In the genomic region with DNA sequence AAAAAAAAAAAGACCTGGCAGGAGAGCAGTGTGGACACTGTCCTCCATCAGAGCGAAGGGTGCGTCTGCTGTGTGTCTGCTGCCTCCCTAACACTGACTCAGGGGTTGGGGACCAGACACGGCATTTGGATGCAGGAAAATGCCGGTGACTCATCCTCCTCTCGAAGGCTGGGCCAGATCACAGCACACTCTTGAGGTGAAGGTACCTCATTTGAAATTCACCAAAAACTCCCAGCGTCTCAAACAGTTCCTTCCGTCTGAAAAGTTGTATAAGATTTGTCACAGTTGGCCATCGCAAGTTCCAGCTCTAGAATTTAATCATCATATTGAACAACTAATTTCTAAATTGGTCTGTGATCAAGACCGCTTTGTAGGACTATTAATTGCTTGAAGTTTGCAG, we compare ENCODE assay signal across 9 cellular contexts.
DNase-seq lines count a peak whose midpoint lies in the region; ATAC-seq, FAIRE-seq and TF ChIP-seq lines count a peak whose summit lies in the region.
"Had no signal": no experiment of that assay in that cellular context is flagged by ENCODE, and none has a peak within 500 bp of the region (broad histone marks: within the 10 kb centered on the region; RNA-seq: fewer than 3 reads in every experiment).

No MANE protein-coding gene starts in this region.

- peaks cover 7% of the 10 kb centered on the region; the same call in 1 of the 2 replicates for H4K20me1 ChIP-seq in K562 (replicated peaks; ENCODE audit: control insufficient read depth, insufficient read depth, low read length)

- H3K27me3 ChIP-seq in K562 (ENCODE audit: control insufficient read depth in 2 of 2, insufficient read depth in 2 of 2, low read length in 2 of 2), result peaks cover 14 to 68% of the 10 kb centered on the region in 2 experiments; a peak in 4 of 5 replicates

- peak; percentile 84 for FAIRE-seq in GM12892 (lab: Jason Lieb, UNC)
- no peak for FAIRE-seq in RCC 7860 (lab: Jason Lieb, UNC)
- FAIRE-seq in K562 (lab: Jason Lieb, UNC), result no peak
- FAIRE-seq: keratinocyte had no signal

- POLR2A ChIA-PET in K562 (lab: Yijun Ruan, JAX), result no interaction called here

- no peaks in the 10 kb centered on the region for H3K9me3 ChIP-seq in K562 (replicated peaks; ENCODE audit: control insufficient read depth, insufficient read depth, low read depth, low read length)
- H3K9me3 ChIP-seq: neutrophil had no signal

- TF ChIP-seq CTCF in K562 (IDR thresholded peaks at IDR 0.05 in 2 of 3, conservative IDR thresholded peaks at IDR 0.05 in 1 of 3; ENCODE audit: insufficient read depth in 2 of 3, low read depth in 1 of 3, low read length in 3 of 3), result no peak

- CTCF ChIA-PET in K562 (lab: Yijun Ruan, JAX; ENCODE audit: low intra/inter-chr PET ratio), result no interaction called here

- no TSS peak for BruUV-seq in K562 (replicated peaks; lab: Mats Ljungman, UMichigan)

- H3K36me3 ChIP-seq in K562 (ENCODE audit: control insufficient read depth, insufficient read depth, low read length), result no peaks in the 10 kb centered on the region
- H3K36me3 ChIP-seq: neutrophil had no signal

- H3K9me1 ChIP-seq in K562 (ENCODE audit: control insufficient read depth, insufficient read depth, low read length), result no peaks in the 10 kb centered on the region

- TF ChIP-seq POLR2A in GM12892 (IDR thresholded peaks at IDR 0.05; ENCODE audit: low read depth, low read length) (no peak; the same call in 1 of the 2 replicates), K562 (conservative IDR thresholded peaks at IDR 0.05) (no peak)

- no peak overlapping the region for H3K4me2 ChIP-seq in K562 (ENCODE audit: insufficient read depth, low read length)

- TF ChIP-seq EP300 in K562 (IDR thresholded peaks at IDR 0.05; ENCODE audit: low read length), result no peak

- peaks cover 3 to 5% of the 10 kb centered on the region in 2 experiments; a peak in 4 of 5 replicates for H3K4me1 ChIP-seq in K562 (replicated peaks in 1 of 2; ENCODE audit: control insufficient read depth in 2 of 2, insufficient read depth in 2 of 2, low read length in 2 of 2)

- in situ Hi-C loops in K562 (cut with MboI), result loop anchor here (25.0 kb wide), 1 partner anchor 1040 kb away; no protein-coding TSS in a partner anchor

- H2AFZ ChIP-seq in K562 (ENCODE audit: low read depth, low read length), result no peak overlapping the region

- ATAC-seq in K562 (no peak), GM21576 (IDR thresholded peaks at IDR 0.05; ENCODE audit: unreplicated experiment) (no peak), HG03571 (IDR thresholded peaks at IDR 0.05; ENCODE audit: unreplicated experiment) (no peak)

- no peak for TF ChIP-seq RAD21 in K562 (CRISPR knock-in tag; conservative IDR thresholded peaks at IDR 0.05 in 1 of 2, IDR thresholded peaks at IDR 0.05 in 1 of 2)

- 0% methylated on average over 8 of the region's 9 CpGs for WGBS in K562 (ENCODE audit: insufficient coverage, low coverage, missing lambda C conversion rate)

- H3K27ac ChIP-seq in K562 (ENCODE audit: extremely low read depth, low read depth, low read length) (no peak overlapping the region), caudate nucleus (ENCODE audit: low read depth, low read length) (no peak overlapping the region)
- H3K27ac ChIP-seq: neutrophil had no signal

- no peak for DNase-seq in GM12892 (ENCODE audit: insufficient read length)
- peak; percentile 11 for DNase-seq in RCC 7860 (ENCODE audit: low spot score)
- DNase-seq in K562 (ENCODE audit: extremely low read depth in 1 of 4, low spot score in 3 of 4), result no peak
- peak; percentile 58 for DNase-seq in stimulated activated CD4-positive, alpha-beta T cell treated with anti-CD3 and anti-CD28 coated beads, Interleukin-1b, Interleukin-23, amount 100 ng/mL, for 48 hours
- DNase-seq in caudate nucleus (lab: John Stamatoyannopoulos, UW), result no peak

- no peak overlapping the region for H3K9ac ChIP-seq in K562 (ENCODE audit: insufficient read depth in 1 of 2, low read depth in 2 of 2, low read length in 2 of 2)

- intact Hi-C loops in K562 (cut with micrococcal nuclease), result no loop called here

- H3K4me3 ChIP-seq in K562, result no peak overlapping the region

- H3K79me2 ChIP-seq in K562 (ENCODE audit: control insufficient read depth, insufficient read depth, low read length), result no peaks in the 10 kb centered on the region

TF ChIP-seq in K562, 482 proteins besides CTCF, POLR2A, EP300 and RAD21 (continues in another document):
- TF ChIP-seq NRF1 (conservative IDR thresholded peaks at IDR 0.05 in 1 of 2, IDR thresholded peaks at IDR 0.05 in 1 of 2) (no peak), JUND (IDR thresholded peaks at IDR 0.05; ENCODE audit: borderline replicate concordance, low read depth, low read length) (peak; percentile 15; the same call in 1 of the 2 replicates), JUND (tag; IDR thresholded peaks at IDR 0.05; ENCODE audit: borderline replicate concordance, low read depth, low read length) (no peak; the same call in 2 of the 3 replicates), HOXB6 (CRISPR knock-in tag; IDR thresholded peaks at IDR 0.05; ENCODE audit: borderline replicate concordance) (no peak), SMAD2 (IDR thresholded peaks at IDR 0.05; ENCODE audit: low read depth, low read length) (no peak), HCFC1 (IDR thresholded peaks at IDR 0.05; ENCODE audit: low read depth, low read length) (no peak), POLR3G (IDR thresholded peaks at IDR 0.05; ENCODE audit: extremely low read depth, insufficient read length, insufficient replicate concordance) (no peak)
- TF ChIP-seq, protein P1, sequence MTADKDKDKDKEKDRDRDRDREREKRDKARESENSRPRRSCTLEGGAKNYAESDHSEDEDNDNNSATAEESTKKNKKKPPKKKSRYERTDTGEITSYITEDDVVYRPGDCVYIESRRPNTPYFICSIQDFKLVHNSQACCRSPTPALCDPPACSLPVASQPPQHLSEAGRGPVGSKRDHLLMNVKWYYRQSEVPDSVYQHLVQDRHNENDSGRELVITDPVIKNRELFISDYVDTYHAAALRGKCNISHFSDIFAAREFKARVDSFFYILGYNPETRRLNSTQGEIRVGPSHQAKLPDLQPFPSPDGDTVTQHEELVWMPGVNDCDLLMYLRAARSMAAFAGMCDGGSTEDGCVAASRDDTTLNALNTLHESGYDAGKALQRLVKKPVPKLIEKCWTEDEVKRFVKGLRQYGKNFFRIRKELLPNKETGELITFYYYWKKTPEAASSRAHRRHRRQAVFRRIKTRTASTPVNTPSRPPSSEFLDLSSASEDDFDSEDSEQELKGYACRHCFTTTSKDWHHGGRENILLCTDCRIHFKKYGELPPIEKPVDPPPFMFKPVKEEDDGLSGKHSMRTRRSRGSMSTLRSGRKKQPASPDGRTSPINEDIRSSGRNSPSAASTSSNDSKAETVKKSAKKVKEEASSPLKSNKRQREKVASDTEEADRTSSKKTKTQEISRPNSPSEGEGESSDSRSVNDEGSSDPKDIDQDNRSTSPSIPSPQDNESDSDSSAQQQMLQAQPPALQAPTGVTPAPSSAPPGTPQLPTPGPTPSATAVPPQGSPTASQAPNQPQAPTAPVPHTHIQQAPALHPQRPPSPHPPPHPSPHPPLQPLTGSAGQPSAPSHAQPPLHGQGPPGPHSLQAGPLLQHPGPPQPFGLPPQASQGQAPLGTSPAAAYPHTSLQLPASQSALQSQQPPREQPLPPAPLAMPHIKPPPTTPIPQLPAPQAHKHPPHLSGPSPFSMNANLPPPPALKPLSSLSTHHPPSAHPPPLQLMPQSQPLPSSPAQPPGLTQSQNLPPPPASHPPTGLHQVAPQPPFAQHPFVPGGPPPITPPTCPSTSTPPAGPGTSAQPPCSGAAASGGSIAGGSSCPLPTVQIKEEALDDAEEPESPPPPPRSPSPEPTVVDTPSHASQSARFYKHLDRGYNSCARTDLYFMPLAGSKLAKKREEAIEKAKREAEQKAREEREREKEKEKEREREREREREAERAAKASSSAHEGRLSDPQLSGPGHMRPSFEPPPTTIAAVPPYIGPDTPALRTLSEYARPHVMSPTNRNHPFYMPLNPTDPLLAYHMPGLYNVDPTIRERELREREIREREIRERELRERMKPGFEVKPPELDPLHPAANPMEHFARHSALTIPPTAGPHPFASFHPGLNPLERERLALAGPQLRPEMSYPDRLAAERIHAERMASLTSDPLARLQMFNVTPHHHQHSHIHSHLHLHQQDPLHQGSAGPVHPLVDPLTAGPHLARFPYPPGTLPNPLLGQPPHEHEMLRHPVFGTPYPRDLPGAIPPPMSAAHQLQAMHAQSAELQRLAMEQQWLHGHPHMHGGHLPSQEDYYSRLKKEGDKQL (CRISPR knock-in tag; IDR thresholded peaks at IDR 0.05; ENCODE audit: borderline replicate concordance), result no peak
- TF ChIP-seq, protein P2, sequence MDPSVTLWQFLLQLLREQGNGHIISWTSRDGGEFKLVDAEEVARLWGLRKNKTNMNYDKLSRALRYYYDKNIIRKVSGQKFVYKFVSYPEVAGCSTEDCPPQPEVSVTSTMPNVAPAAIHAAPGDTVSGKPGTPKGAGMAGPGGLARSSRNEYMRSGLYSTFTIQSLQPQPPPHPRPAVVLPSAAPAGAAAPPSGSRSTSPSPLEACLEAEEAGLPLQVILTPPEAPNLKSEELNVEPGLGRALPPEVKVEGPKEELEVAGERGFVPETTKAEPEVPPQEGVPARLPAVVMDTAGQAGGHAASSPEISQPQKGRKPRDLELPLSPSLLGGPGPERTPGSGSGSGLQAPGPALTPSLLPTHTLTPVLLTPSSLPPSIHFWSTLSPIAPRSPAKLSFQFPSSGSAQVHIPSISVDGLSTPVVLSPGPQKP (CRISPR knock-in tag; IDR thresholded peaks at IDR 0.05), result no peak
- TF ChIP-seq, protein P3, sequence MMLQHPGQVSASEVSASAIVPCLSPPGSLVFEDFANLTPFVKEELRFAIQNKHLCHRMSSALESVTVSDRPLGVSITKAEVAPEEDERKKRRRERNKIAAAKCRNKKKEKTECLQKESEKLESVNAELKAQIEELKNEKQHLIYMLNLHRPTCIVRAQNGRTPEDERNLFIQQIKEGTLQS (IDR thresholded peaks at IDR 0.05), result 0 out of 2 replicates have a peak, but pooled peaks have one; percentile 13
- TF ChIP-seq, protein P3 (CRISPR knock-in tag; conservative IDR thresholded peaks at IDR 0.05), result no peak

Comparison
In these comparisons a context has a peak if more than half of its experiments do, and no peak if none do; other contexts are left out.
1. DNase-seq: peak in RCC 7860 (single experiment) and stimulated activated CD4-positive, alpha-beta T cell treated with anti-CD3 and anti-CD28 coated beads, Interleukin-1b, Interleukin-23, amount 100 ng/mL, for 48 hours (single experiment); none in GM12892 (single experiment), K562 (0 of 4) and caudate nucleus (0 of 61).